ENCODE assay signal across 9 cellular contexts in the genomic region with DNA sequence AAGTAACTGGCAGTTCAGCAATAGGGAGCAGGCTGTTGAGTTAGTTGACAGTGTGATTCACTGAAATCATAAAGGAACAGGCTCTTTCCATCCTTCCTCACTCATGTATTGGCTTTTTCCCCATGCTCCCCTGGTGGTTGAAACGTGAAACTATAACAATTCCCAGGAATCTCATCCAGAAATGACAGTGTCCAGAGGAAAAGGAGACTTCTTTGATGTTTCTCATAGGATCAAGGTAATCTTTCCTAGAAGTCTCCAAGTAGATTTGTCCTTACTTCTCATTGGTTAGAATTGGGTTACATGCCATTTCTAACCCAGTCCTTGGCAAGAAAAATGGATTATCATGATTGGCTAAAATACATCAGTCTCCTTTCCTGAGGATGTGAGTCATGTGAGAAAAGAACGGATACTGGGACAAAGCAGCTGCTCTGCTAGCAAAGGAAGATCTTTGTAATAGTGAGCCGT. TPM values are rescaled to one million over a fixed set of nuclear protein-coding genes. Genes with fewer than 3 reads are reported as not detected.
DNase-seq lines count a peak whose midpoint lies in the region; ATAC-seq and TF ChIP-seq lines count a peak whose summit lies in the region.
"Had no signal": no experiment of that assay in that cellular context is flagged by ENCODE, and none has a peak within 500 bp of the region (broad histone marks: within the 10 kb centered on the region; RNA-seq: fewer than 3 reads in every experiment).

No MANE protein-coding gene starts in this region.

- POLR2A ChIA-PET in activated CD4-positive, alpha-beta memory T cell treated with anti-CD3 and anti-CD28 coated beads, Interleukin-2, amount 10 ng/mL, durations not matched to agents 7 days and 5 days (lab: Charles Lee), result interaction anchor here (0.9 to 1.6 kb wide), 2 partner anchors 9 to 15 kb away, joined by 3 read pairs; no protein-coding TSS in a partner anchor

- peaks cover 3% of the 10 kb centered on the region for H3K4me1 Mint-ChIP-seq in activated CD4-positive, alpha-beta memory T cell treated with anti-CD3 and anti-CD28 coated beads, Interleukin-2, amount 10 ng/mL, durations not matched to agents 7 days and 5 days

- ATAC-seq in RWPE2 (ENCODE audit: low read depth) (peak; percentile 89), GM21515 (IDR thresholded peaks at IDR 0.05; ENCODE audit: unreplicated experiment) (no peak)

- H3K36me3 ChIP-seq in RWPE2 (ENCODE audit: low read depth), result peaks cover 80% of the 10 kb centered on the region

- H3K4me3 ChIP-seq in RWPE2 (ENCODE audit: severe bottlenecking), result no peak overlapping the region
- H3K4me3 ChIP-seq in fibroblast of villous mesenchyme (ENCODE audit: low read depth, low read length), result no peak overlapping the region
- H3K4me3 ChIP-seq in retinal pigment epithelial cell (ENCODE audit: low read length), result no peak overlapping the region
- H3K4me3 ChIP-seq: skin epidermis had no signal

- H3K4me1 ChIP-seq in RWPE2 (ENCODE audit: insufficient read depth, poor library complexity, severe bottlenecking), result peaks cover 20% of the 10 kb centered on the region

- H3K27ac ChIP-seq in RWPE2 (ENCODE audit: poor library complexity, severe bottlenecking), result peak overlapping the region; percentile 70
- H3K27ac ChIP-seq: skin epidermis had no signal

- no peaks in the 10 kb centered on the region for H3K27me3 Mint-ChIP-seq in activated CD4-positive, alpha-beta memory T cell treated with anti-CD3 and anti-CD28 coated beads, Interleukin-2, amount 10 ng/mL, durations not matched to agents 7 days and 5 days

- H3K27me3 ChIP-seq in RWPE2 (ENCODE audit: insufficient read depth, poor library complexity, severe bottlenecking), result no peaks in the 10 kb centered on the region

- TF ChIP-seq CTCF in GM12873 (IDR thresholded peaks at IDR 0.05; ENCODE audit: insufficient read depth, low read depth, low read length, missing control alignments) (peak; percentile 25), RWPE2 (IDR thresholded peaks at IDR 0.05; ENCODE audit: poor library complexity, severe bottlenecking) (peak; percentile 72), fibroblast of villous mesenchyme (IDR thresholded peaks at IDR 0.05; ENCODE audit: insufficient read depth, low read depth, low read length) (peak; percentile 83), retinal pigment epithelial cell (conservative IDR thresholded peaks at IDR 0.05; ENCODE audit: low read depth, low read length) (peak; percentile 78), GM20000 (IDR thresholded peaks at IDR 0.05; ENCODE audit: extremely low read depth, missing control alignments) (no peak)

- H3K27ac Mint-ChIP-seq in activated CD4-positive, alpha-beta memory T cell treated with anti-CD3 and anti-CD28 coated beads, Interleukin-2, amount 10 ng/mL, durations not matched to agents 7 days and 5 days, result no peak overlapping the region

- H3K9me3 ChIP-seq in RWPE2 (ENCODE audit: severe bottlenecking), result no peaks in the 10 kb centered on the region

- peaks cover 53% of the 10 kb centered on the region for H3K36me3 Mint-ChIP-seq in activated CD4-positive, alpha-beta memory T cell treated with anti-CD3 and anti-CD28 coated beads, Interleukin-2, amount 10 ng/mL, durations not matched to agents 7 days and 5 days (ENCODE audit: low read depth)

- H3K4me3 Mint-ChIP-seq in activated CD4-positive, alpha-beta memory T cell treated with anti-CD3 and anti-CD28 coated beads, Interleukin-2, amount 10 ng/mL, durations not matched to agents 7 days and 5 days, result no peak overlapping the region

- no peaks in the 10 kb centered on the region for H3K9me3 Mint-ChIP-seq in activated CD4-positive, alpha-beta memory T cell treated with anti-CD3 and anti-CD28 coated beads, Interleukin-2, amount 10 ng/mL, durations not matched to agents 7 days and 5 days

- DNase-seq in RWPE2 (ENCODE audit: low spot score), result no peak
- peak; percentile 79 for DNase-seq in fibroblast of villous mesenchyme (ENCODE audit: low read depth)
- DNase-seq in retinal pigment epithelial cell (ENCODE audit: low read depth), result no peak
- DNase-seq in activated CD4-positive, alpha-beta memory T cell treated with anti-CD3 and anti-CD28 coated beads, Interleukin-2, amount 10 ng/mL, durations not matched to agents 7 days and 5 days, result no peak
- no peak for DNase-seq in middle frontal gyrus (ENCODE audit: extremely low spot score, low spot score)
- DNase-seq in GM20000 (ENCODE audit: low spot score), result no peak

- CTCF ChIA-PET in activated CD4-positive, alpha-beta memory T cell treated with anti-CD3 and anti-CD28 coated beads, Interleukin-2, amount 10 ng/mL, durations not matched to agents 7 days and 5 days (lab: Charles Lee), result interaction anchor here (1.1 kb wide), 1 partner anchor 8 kb away, joined by 4 read pairs; no protein-coding TSS in a partner anchor

RNA-seq across cellular contexts. Expression of gene TTC19, which starts 14.4 kb away (rescaled TPM):
- total RNA-seq in fibroblast of villous mesenchyme, result 41.0 and 47.7 TPM in 2 replicates
- 10 to 100 TPM; 22.7 to 25.6 TPM for total RNA-seq in activated CD4-positive, alpha-beta memory T cell treated with anti-CD3 and anti-CD28 coated beads, Interleukin-2, amount 10 ng/mL, durations not matched to agents 7 days and 5 days

RNA-seq across cellular contexts. Expression of gene ZSWIM7, which starts 14.5 kb away (rescaled TPM):
- 5.6 and 16.8 TPM in 2 replicates for total RNA-seq in fibroblast of villous mesenchyme
- 10 to 100 TPM in 1 of 2 experiments, 1 to 10 TPM in 1; 7.2 to 10.1 TPM for total RNA-seq in activated CD4-positive, alpha-beta memory T cell treated with anti-CD3 and anti-CD28 coated beads, Interleukin-2, amount 10 ng/mL, durations not matched to agents 7 days and 5 days
